In the genomic region with DNA sequence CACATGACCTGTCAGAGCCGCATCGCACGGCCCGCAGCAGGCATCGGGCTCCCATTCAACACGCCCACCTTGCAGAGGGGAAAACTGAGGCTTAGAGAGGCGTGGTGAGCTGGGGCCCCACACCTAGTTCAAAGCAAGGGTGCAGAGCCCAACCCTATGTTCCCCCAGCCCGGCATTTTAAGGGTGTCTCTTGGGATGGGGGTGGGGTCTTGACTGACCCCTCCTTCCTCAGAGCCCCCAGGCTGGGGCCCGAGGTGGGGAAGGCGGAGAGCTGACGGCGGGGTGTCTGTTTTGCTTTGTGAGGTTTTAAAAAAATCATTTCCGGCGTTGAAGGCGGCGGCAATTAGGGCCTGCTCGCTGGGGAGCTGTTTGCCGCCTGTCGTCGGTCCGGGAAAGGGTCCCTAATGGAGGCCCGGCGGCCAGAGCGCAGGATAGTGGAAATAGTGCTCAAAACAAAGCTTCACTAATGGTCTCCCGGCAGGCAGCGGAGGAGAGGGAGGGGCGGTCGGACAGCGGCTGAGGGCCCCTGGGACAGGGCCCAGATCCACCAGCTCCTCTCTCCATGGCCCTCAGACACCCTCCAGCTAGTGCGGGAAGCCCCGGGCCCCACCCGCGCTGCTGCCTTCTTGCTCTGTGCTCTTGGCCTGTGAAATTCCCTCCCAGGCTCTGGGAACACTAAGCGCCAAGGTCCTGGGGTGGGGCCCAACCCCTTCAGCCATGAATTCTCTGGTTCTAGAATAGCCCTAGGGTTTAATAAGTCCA, we compare ENCODE assay signal across 8 cellular contexts. TPM values are rescaled to one million over a fixed set of nuclear protein-coding genes. Genes with fewer than 3 reads are reported as not detected.
DNase-seq lines count a peak whose midpoint lies in the region; ATAC-seq and TF ChIP-seq lines count a peak whose summit lies in the region.

No MANE protein-coding gene starts in this region.

- peak; percentile 42 to 56 for ATAC-seq in left cardiac atrium
- no peak for ATAC-seq in HG03342 (IDR thresholded peaks at IDR 0.05; ENCODE audit: unreplicated experiment)
- ATAC-seq in GM18868 (IDR thresholded peaks at IDR 0.05; ENCODE audit: unreplicated experiment) = no peak

- H3K36me3 ChIP-seq in HUES48 (ENCODE audit: control insufficient read depth, insufficient read depth, low read length) (no peaks in the 10 kb centered on the region), sigmoid colon (no peaks in the 10 kb centered on the region)

- no peak overlapping the region for H3K27ac Mint-ChIP-seq in T-helper 2 cell treated with Interferon-gamma antibody and Interleukin-4, amounts not matched to agents 5 μg/mL and 100 μg/mL, for 36 hours

- H3K4me1 Mint-ChIP-seq in T-helper 2 cell treated with Interferon-gamma antibody and Interleukin-4, amounts not matched to agents 5 μg/mL and 100 μg/mL, for 36 hours (ENCODE audit: low read depth) = peaks cover 13% of the 10 kb centered on the region

- H3K27ac ChIP-seq in HUES48 (ENCODE audit: low read depth, low read length) (peak overlapping the region; percentile 86), sigmoid colon (peak overlapping the region; percentile 43 to 59 (median 53))

- intact Hi-C loops in left cardiac atrium (cut with DNase I) = no loop called here
- intact Hi-C loops in sigmoid colon (cut with DNase I) = no loop called here

- H3K4me3 Mint-ChIP-seq in T-helper 2 cell treated with Interferon-gamma antibody and Interleukin-4, amounts not matched to agents 5 μg/mL and 100 μg/mL, for 36 hours = peak overlapping the region; percentile 44

- H3K9me3 ChIP-seq in HUES48 (ENCODE audit: control insufficient read depth, insufficient read depth, low read length) (no peaks in the 10 kb centered on the region), sigmoid colon (no peaks in the 10 kb centered on the region)

- peaks cover 47% of the 10 kb centered on the region for H3K27me3 Mint-ChIP-seq in T-helper 2 cell treated with Interferon-gamma antibody and Interleukin-4, amounts not matched to agents 5 μg/mL and 100 μg/mL, for 36 hours (ENCODE audit: low read depth)

- no peak for DNase-seq in T-helper 2 cell treated with Interferon-gamma antibody and Interleukin-4, amounts not matched to agents 5 μg/mL and 100 μg/mL, for 36 hours (ENCODE audit: low spot score)
- DNase-seq in left cardiac atrium (no peak), sigmoid colon (no peak), NCI-H1930 (lab: John Stamatoyannopoulos, UW) (no peak), NCI-H128 (lab: John Stamatoyannopoulos, UW; ENCODE audit: unreplicated experiment) (no peak)

- 10 to 12% methylated on average over 34 of the region's 34 CpGs for WGBS in sigmoid colon, 2 donors

- no peak for TF ChIP-seq POLR2A in sigmoid colon (IDR thresholded peaks at IDR 0.05)

- no peak for TF ChIP-seq EP300 in sigmoid colon (IDR thresholded peaks at IDR 0.05)

- TF ChIP-seq CTCF in sigmoid colon (IDR thresholded peaks at IDR 0.05) = no peak

- H3K9ac ChIP-seq in HUES48 (ENCODE audit: low read depth, low read length) = peak overlapping the region; percentile 34; the same call in 1 of the 2 replicates

- H3K9me3 Mint-ChIP-seq in T-helper 2 cell treated with Interferon-gamma antibody and Interleukin-4, amounts not matched to agents 5 μg/mL and 100 μg/mL, for 36 hours = no peaks in the 10 kb centered on the region

- H3K27me3 ChIP-seq in HUES48 (ENCODE audit: control insufficient read depth, insufficient read depth, low read length) (peaks cover 37% of the 10 kb centered on the region), sigmoid colon (peaks cover 0 to 74% (median 10%) of the 10 kb centered on the region in 3 donors)

- H3K36me3 Mint-ChIP-seq in T-helper 2 cell treated with Interferon-gamma antibody and Interleukin-4, amounts not matched to agents 5 μg/mL and 100 μg/mL, for 36 hours (ENCODE audit: low read depth) = no peaks in the 10 kb centered on the region

- peaks cover 46% of the 10 kb centered on the region for H3K4me1 ChIP-seq in HUES48 (ENCODE audit: control insufficient read depth, insufficient read depth, low read length)
- peaks cover 0 to 32% (median 23%) of the 10 kb centered on the region in 4 donors for H3K4me1 ChIP-seq in sigmoid colon

- H3K4me3 ChIP-seq in HUES48 (ENCODE audit: low read depth, low read length) (peak overlapping the region; percentile 60), sigmoid colon (peak overlapping the region in 3 of 4 donors; percentile 26 to 36 (median 34))

RNA-seq across cellular contexts. Expression of a gene that starts 11.9 kb away (rescaled TPM):
- 100 to 1,000 TPM; 139 to 158 TPM for total RNA-seq in left cardiac atrium
- total RNA-seq in sigmoid colon = 1 to 10 TPM; 2.1 to 3.4 (median 2.9) TPM
- 1 to 10 TPM in 1 of 3 donors, not detected in 2; 1.5 TPM for polyA plus RNA-seq in sigmoid colon

Comparison
In these comparisons a context has a peak if more than half of its experiments do, and no peak if none do; other contexts are left out.
1. ATAC-seq: peak in left cardiac atrium (2 of 2); none in HG03342 (single experiment) and GM18868 (single experiment).
2. RNA of a gene that starts 11.9 kb away (total RNA-seq): 139 to 158 TPM in left cardiac atrium; 2.1 to 3.4 TPM in sigmoid colon; every median in the first group is over 10 times any median in the second.